In genomic region chr1:16073490-16074104, GRCh38 we compare ENCODE assay signal across 8 cellular contexts. TPM values are rescaled to one million over a fixed set of nuclear protein-coding genes. Genes with fewer than 3 reads are reported as not detected.
DNase-seq lines count a peak whose midpoint lies in the region; ATAC-seq and TF ChIP-seq lines count a peak whose summit lies in the region.

FAM131C (minus strand) TSS chr1:16073651; CDS start chr1:16073442, 209 bp downstream.

- H3K27ac ChIP-seq in heart left ventricle (peak within 1 kb of the TSS in 2 of 12 donors; percentile 13 to 50), gastrocnemius medialis (no peak within 1 kb of the TSS)

- peaks cover 31% of the 10 kb centered on the region for H3K27me3 ChIP-seq in NT2/D1 (ENCODE audit: insufficient read depth, insufficient read length)
- H3K27me3 ChIP-seq in heart left ventricle, result peaks cover 0 to 22% (median 0%) of the 10 kb centered on the region in 9 donors
- H3K27me3 ChIP-seq in gastrocnemius medialis, result peaks cover 7 to 14% (median 10%) of the 10 kb centered on the region in 3 donors

- DNase-seq in NCI-H1417 (lab: John Stamatoyannopoulos, UW) (peak in 2 of 3 experiments; percentile 52 to 62), NCI-H1417 treated with DMSO at 0.1 percent for 48 hours (lab: John Stamatoyannopoulos, UW) (no peak), NT2/D1 (ENCODE audit: low read depth, low spot score) (no peak), heart left ventricle (no peak), gastrocnemius medialis (no peak)
- peak; percentile 12 for DNase-seq in activated gamma-delta T cell treated with anti-CD3 and anti-CD28 coated beads, Interleukin-2, amount 50 U/mL, for 16 hours (ENCODE audit: low read depth)

- ATAC-seq in heart left ventricle, result peak in 2 of 4 donors; percentile 5 to 10
- ATAC-seq in gastrocnemius medialis, result peak; percentile 24 to 45
- ATAC-seq in HG03175 (IDR thresholded peaks at IDR 0.05; ENCODE audit: unreplicated experiment), result no peak
- ATAC-seq in HG02763 (IDR thresholded peaks at IDR 0.05; ENCODE audit: unreplicated experiment), result no peak

- H3K4me1 ChIP-seq in NT2/D1 (ENCODE audit: insufficient read depth, insufficient read length), result peaks cover 22% of the 10 kb centered on the region
- peaks cover 0 to 47% (median 18%) of the 10 kb centered on the region in 12 donors for H3K4me1 ChIP-seq in heart left ventricle
- H3K4me1 ChIP-seq in gastrocnemius medialis, result peaks cover 0 to 4% of the 10 kb centered on the region in 2 donors

- TF ChIP-seq CTCF in heart left ventricle (IDR thresholded peaks at IDR 0.05), result peak in 9 of 12 donors; percentile 23 to 72 (median 37)
- peak in 4 of 5 experiments; percentile 45 to 66 (median 56) for TF ChIP-seq CTCF in gastrocnemius medialis (IDR thresholded peaks at IDR 0.05 in 4 of 5, conservative IDR thresholded peaks at IDR 0.05 in 1 of 5)

- H3K4me3 ChIP-seq in NT2/D1 (ENCODE audit: insufficient read length, low read depth) (peak within 1 kb of the TSS; percentile 30), heart left ventricle (peak within 1 kb of the TSS; percentile 19 to 65 (median 48)), gastrocnemius medialis (peak within 1 kb of the TSS; percentile 18 to 50 (median 34))

- intact Hi-C loops in heart left ventricle (cut with DNase I), result no loop called here
- intact Hi-C loops in gastrocnemius medialis (cut with DNase I; ENCODE audit: low total_unique reads), result no loop called here

- TF ChIP-seq POLR2A in heart left ventricle (IDR thresholded peaks at IDR 0.05) (no peak), gastrocnemius medialis (IDR thresholded peaks at IDR 0.05) (no peak)

- H3K36me3 ChIP-seq in NT2/D1 (ENCODE audit: insufficient read depth, insufficient read length, low read length) (no peaks in the 10 kb centered on the region), heart left ventricle (no peaks in the 10 kb centered on the region), gastrocnemius medialis (no peaks in the 10 kb centered on the region)

- WGBS in heart left ventricle, 4 donors, result 2 to 7% (median 5%) methylated on average over 17 to 54 of the region's 54 CpGs

- in situ Hi-C loops in gastrocnemius medialis (cut with MboI; ENCODE audit: low sequenced_read_pairs in 4 of 4), result loop anchor here in 1 of 4 donors (10.0 to 25.0 kb wide), 2 partner anchors 111 to 261 kb away; partner anchors contain the start of gene UQCRHL

- H3K9me3 ChIP-seq in NT2/D1 (ENCODE audit: insufficient read depth, low read length) (no peaks in the 10 kb centered on the region), heart left ventricle (no peaks in the 10 kb centered on the region), gastrocnemius medialis (no peaks in the 10 kb centered on the region)

- peak within 1 kb of the TSS; percentile 57 for H3K9ac ChIP-seq in NT2/D1 (ENCODE audit: insufficient read length, low read depth)

RNA-seq across cellular contexts. Expression of gene FAM131C, which starts in this region (rescaled TPM):
- 10 to 100 TPM in 1 of 9 donors, 1 to 10 TPM in 8; 1.2 to 17.8 (median 3.4) TPM for total RNA-seq in heart left ventricle
- 1 to 10 TPM; 1.1 to 9.3 TPM for polyA plus RNA-seq in heart left ventricle
- total RNA-seq in gastrocnemius medialis, result not detected

Comparison
In these comparisons a context has a peak if more than half of its experiments do, and no peak if none do; other contexts are left out.
1. DNase-seq: peak in NCI-H1417 (2 of 3) and activated gamma-delta T cell treated with anti-CD3 and anti-CD28 coated beads, Interleukin-2, amount 50 U/mL, for 16 hours (single experiment); none in NCI-H1417 treated with DMSO at 0.1 percent for 48 hours (single experiment), NT2/D1 (single experiment), heart left ventricle (0 of 5) and gastrocnemius medialis (0 of 2).
2. Peak in ATAC-seq and H3K4me3 ChIP-seq in gastrocnemius medialis; RNA of the gene not detected or under 1 TPM.
3. Peak in every context shown above with its lines, with median percentiles within 50 percentile points of each other: H3K4me3 ChIP-seq.